18 cellular contexts compared by ENCODE assay signal in genomic region chr2:137676348-137676747, GRCh38.
"Had no signal": no experiment of that assay in that cellular context is flagged by ENCODE, and none has a peak within 500 bp of the region (broad histone marks: within the 10 kb centered on the region; RNA-seq: fewer than 3 reads in every experiment).

No MANE protein-coding gene starts in this region.

- H3K9me3 ChIP-seq: SK-N-SH had no signal

- H3K27ac Mint-ChIP-seq: IgD-negative memory B cell had no signal

- H3K9ac ChIP-seq: SK-N-SH had no signal

- H3K36me3 Mint-ChIP-seq: IgD-negative memory B cell had no signal

- H3K27ac ChIP-seq: HL-60, RWPE1 had no signal

- H3K4me2 ChIP-seq: SK-N-SH had no signal

- H3K27me3 Mint-ChIP-seq: IgD-negative memory B cell had no signal

- DNase-seq: KBM-7, MV-4-11, NCI-H1048, NCI-H1105, NCI-H1436 treated with DMSO at 0.1 percent for 48 hours, NCI-H187 treated with DMSO at 0.1 percent for 48 hours, NCI-H2029 treated with DMSO at 0.1 percent for 48 hours, NCI-H2107, NCI-H226, NCI-H446, NCI-H524 treated with DMSO at 0.1 percent for 48 hours, SHP77, SK-N-SH, SW 1271, T-helper 1 cell had no signal

- H3K4me1 Mint-ChIP-seq: IgD-negative memory B cell had no signal
